In the genomic region with DNA sequence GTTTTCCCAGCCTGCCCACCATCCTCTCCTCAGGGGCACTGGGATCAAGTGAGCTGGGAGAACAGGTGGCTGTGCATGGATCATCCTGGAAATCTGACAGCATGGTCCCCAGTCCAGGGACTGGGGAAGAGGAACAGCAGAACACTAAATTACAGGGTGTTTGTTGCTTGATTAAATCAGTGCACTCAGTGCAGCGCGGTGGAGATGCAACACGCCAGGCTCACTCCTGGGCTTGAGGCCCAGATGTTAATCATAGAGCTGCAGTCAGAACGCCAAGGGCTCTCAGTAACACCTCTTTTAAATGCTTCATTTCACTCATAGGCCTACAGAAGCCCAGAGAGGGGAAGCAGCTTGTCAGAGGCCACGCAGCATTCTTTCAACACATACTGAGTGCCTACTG, we compare ENCODE assay signal across 10 cellular contexts. TPM values are rescaled to one million over a fixed set of nuclear protein-coding genes. Genes with fewer than 3 reads are reported as not detected.
A peak's percentile ranks its signal among the peaks of the same experiment; 100 is the strongest.
DNase-seq lines count a peak whose midpoint lies in the region.
"Had no signal": no experiment of that assay in that cellular context is flagged by ENCODE, and none has a peak within 500 bp of the region (broad histone marks: within the 10 kb centered on the region; RNA-seq: fewer than 3 reads in every experiment).

No MANE protein-coding gene starts in this region.

- peaks cover 0 to 6% (median 0%) of the 10 kb centered on the region in 5 donors for H3K36me3 ChIP-seq in subcutaneous abdominal adipose tissue (ENCODE audit: control insufficient read depth in 5 of 5, insufficient read depth in 5 of 5, low read length in 5 of 5)

- peak overlapping the region in 3 of 5 donors; percentile 0 to 15 (median 4) for H3K9ac ChIP-seq in subcutaneous abdominal adipose tissue (ENCODE audit: low read length in 5 of 5)

- H3K27ac ChIP-seq in cingulate gyrus (ENCODE audit: low read depth, low read length) (peak overlapping the region; percentile 73), subcutaneous abdominal adipose tissue (ENCODE audit: low read depth, low read length) (peak overlapping the region; percentile 61)

- peak; percentile 81 for DNase-seq in NCI-H2227 (lab: John Stamatoyannopoulos, UW; ENCODE audit: unreplicated experiment)
- peak; percentile 61 for DNase-seq in kidney tubule cell (ENCODE audit: low spot score)
- DNase-seq in A172 (ENCODE audit: low spot score): no peak
- no peak for DNase-seq in HK-2 (ENCODE audit: unreplicated experiment)
- DNase-seq in NCI-H2107 (lab: John Stamatoyannopoulos, UW): no peak
- DNase-seq: kidney; MM.1S; stimulated activated naive CD8-positive, alpha-beta T cell treated with anti-CD3 and anti-CD28 coated beads, Interleukin-15, Interleukin-2, amounts not matched to agents 100 U/mL and 50 U/mL, for 24 hours had no signal

- H3K4me3 ChIP-seq in subcutaneous abdominal adipose tissue (ENCODE audit: low read depth in 1 of 5, low read length in 5 of 5): peak overlapping the region in 1 of 5 donors; percentile 8

- H3K27me3 ChIP-seq in subcutaneous abdominal adipose tissue (ENCODE audit: control insufficient read depth in 5 of 5, insufficient read depth in 4 of 5, low read length in 5 of 5): no peaks in the 10 kb centered on the region

- no peaks in the 10 kb centered on the region for H3K9me3 ChIP-seq in subcutaneous abdominal adipose tissue (ENCODE audit: control insufficient read depth in 5 of 5, low read length in 5 of 5)

- H3K4me1 ChIP-seq in subcutaneous abdominal adipose tissue (ENCODE audit: control insufficient read depth in 5 of 5, insufficient read depth in 5 of 5, low read length in 5 of 5): peaks cover 7 to 41% (median 26%) of the 10 kb centered on the region in 5 donors

RNA-seq across cellular contexts. Expression of gene LARP1, which starts 14.2 kb away (rescaled TPM):
- total RNA-seq in A172 (2014; rRNA removed; shearing (Covaris generic)): 76.1 and 78.4 TPM in 2 replicates

Comparison
In these comparisons a context has a peak if more than half of its experiments do, and no peak if none do; other contexts are left out.
1. DNase-seq: peak in NCI-H2227 (single experiment) and kidney tubule cell (single experiment); none in A172 (single experiment), HK-2 (single experiment) and NCI-H2107 (single experiment).